In the genomic region with DNA sequence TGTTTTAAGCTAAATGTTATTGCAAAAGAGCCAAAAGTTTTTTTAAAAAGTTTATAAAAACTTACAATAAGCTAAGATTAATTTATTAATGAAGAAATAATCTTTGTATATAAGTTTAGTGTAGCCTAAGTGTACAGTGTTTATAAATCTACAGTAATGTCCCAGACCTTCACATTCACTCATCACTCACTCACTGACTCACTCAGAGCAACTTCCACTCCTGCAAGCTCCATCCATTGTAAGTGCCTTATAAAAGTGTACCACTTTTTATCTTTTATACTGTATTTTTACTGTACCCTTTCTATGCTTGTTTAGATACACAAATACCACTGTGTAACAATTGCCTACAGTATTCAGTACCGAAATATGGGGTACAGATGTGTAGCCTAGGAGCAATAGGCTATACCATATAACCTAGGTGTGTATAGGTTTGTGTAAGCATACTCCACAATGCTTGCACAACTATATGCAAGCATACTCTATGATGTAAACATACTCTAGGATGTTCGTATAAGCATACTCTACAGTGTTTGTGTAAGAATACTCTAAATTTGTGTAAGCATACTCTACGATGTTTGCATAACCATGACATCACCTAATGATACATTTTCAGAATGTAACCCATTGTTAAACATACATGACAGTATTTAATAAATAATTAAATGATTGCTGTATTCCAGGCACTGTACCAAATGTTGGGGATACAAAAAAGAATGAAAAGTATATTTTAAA, we compare ENCODE assay signal across 22 cellular contexts.
"Had no signal": no experiment of that assay in that cellular context is flagged by ENCODE, and none has a peak within 500 bp of the region (broad histone marks: within the 10 kb centered on the region; RNA-seq: fewer than 3 reads in every experiment).

No MANE protein-coding gene starts in this region.

- H3K27ac ChIP-seq: brain microvascular endothelial cell, esophagus muscularis mucosa, ovary, psoas muscle, skin epidermis, tibial nerve had no signal

- H3K4me3 ChIP-seq: esophagus muscularis mucosa, ovary, psoas muscle, skin epidermis, tibial nerve had no signal

- H3K36me3 ChIP-seq: brain microvascular endothelial cell, esophagus muscularis mucosa, ovary, tibial nerve had no signal

- H3K4me1 ChIP-seq: esophagus muscularis mucosa, psoas muscle, tibial nerve had no signal

- H3K27me3 ChIP-seq: brain microvascular endothelial cell, esophagus muscularis mucosa, ovary, tibial nerve had no signal

- FAIRE-seq: urothelium cell line had no signal

- ATAC-seq: activated CD8-positive, alpha-beta memory T cell treated with anti-CD3 and anti-CD28 coated beads, Interleukin-2, amount 10 ng/mL, durations not matched to agents 7 days and 5 days; activated T-helper 17 cell treated with anti-CD3 and anti-CD28 coated beads, Interleukin-2, amount 50 U/mL, for 72 hours; naive thymus-derived CD8-positive, alpha-beta T cell; psoas muscle; right cardiac atrium; stimulated activated naive CD8-positive, alpha-beta T cell treated with anti-CD3 and anti-CD28 coated beads, Interleukin-15, Interleukin-2, amounts not matched to agents 100 U/mL and 50 U/mL, for 24 hours had no signal

- H3K9me3 ChIP-seq: esophagus muscularis mucosa, ovary, psoas muscle, tibial nerve had no signal

- DNase-seq: activated B cell treated with CpG ODN at 0.5 μM for 24 hours; activated CD4-positive, alpha-beta memory T cell treated with anti-CD3 and anti-CD28 coated beads, Interleukin-2, amount 10 ng/mL, durations not matched to agents 7 days and 5 days; activated CD4-positive, alpha-beta T cell treated with anti-CD3 and anti-CD28 coated beads for 48 hours; activated CD8-positive, alpha-beta memory T cell treated with anti-CD3 and anti-CD28 coated beads, Interleukin-2, amount 10 ng/mL, durations not matched to agents 7 days and 5 days; activated naive CD4-positive, alpha-beta T cell treated with Interleukin-2 at 50 U/mL for 16 hours; activated T-cell treated with anti-CD3 and anti-CD28 coated beads, Interleukin-2, amount 50 U/mL, for 1 hour; anterior cingulate cortex; brain microvascular endothelial cell; cortex of kidney; effector CD4-positive, alpha-beta T cell; naive thymus-derived CD8-positive, alpha-beta T cell; ovary; psoas muscle; right cardiac atrium; stimulated activated naive CD8-positive, alpha-beta T cell treated with anti-CD3 and anti-CD28 coated beads, Interleukin-15, Interleukin-2, amounts not matched to agents 100 U/mL and 50 U/mL, for 24 hours; substantia nigra; T-helper 9 cell had no signal
